ENCODE assay signal across 8 cellular contexts in the genomic region with DNA sequence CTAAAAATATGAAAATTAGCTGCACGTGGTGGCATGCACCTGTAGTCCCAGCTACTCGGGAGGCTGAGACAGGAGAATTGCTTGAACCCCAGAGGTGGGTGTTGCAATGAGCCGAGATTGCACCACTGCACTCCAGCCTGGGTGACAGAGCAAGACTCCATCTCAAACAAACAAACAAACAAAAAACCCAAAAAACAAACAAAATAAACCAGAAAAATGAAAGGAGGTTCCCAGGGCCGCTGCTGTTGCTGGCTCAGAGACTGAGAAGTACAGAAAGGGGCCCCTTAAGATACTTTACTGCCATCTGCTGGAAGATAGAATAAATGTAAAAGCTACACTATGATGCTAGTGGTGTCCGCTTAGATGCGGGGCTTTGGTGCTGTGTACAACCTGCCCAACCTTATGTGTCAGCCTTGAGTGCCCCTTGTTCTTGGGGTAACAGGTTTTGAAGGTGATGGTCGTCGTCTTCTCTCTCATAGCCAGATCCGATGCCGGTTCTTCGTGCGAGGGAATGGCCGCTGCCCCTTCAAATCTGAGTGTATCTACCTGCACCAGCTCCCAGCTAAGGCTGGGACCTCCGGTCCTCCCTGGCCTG. TPM values are rescaled to one million over a fixed set of nuclear protein-coding genes. Genes with fewer than 3 reads are reported as not detected.
DNase-seq lines count a peak whose midpoint lies in the region; ATAC-seq and TF ChIP-seq lines count a peak whose summit lies in the region.

No MANE protein-coding gene starts in this region.

- H3K4me1 Mint-ChIP-seq in activated B cell treated with CpG ODN at 0.5 μM for 24 hours = peaks cover 26% of the 10 kb centered on the region
- H3K4me1 Mint-ChIP-seq in naive B cell = peaks cover 11 to 35% (median 25%) of the 10 kb centered on the region in 3 donors

- intact Hi-C loops in activated B cell treated with CpG ODN at 0.5 μM for 24 hours (cut with micrococcal nuclease) = loop anchor here (1.0 kb wide), 3 partner anchors 107 to 152 kb away; partner anchors contain the start of genes DEF6 and PPARD

- CTCF ChIA-PET in activated B cell treated with CpG ODN at 0.5 μM for 24 hours (lab: Charles Lee) = interaction anchor here (0.7 to 6.2 kb wide), 20 partner anchors 13 to 287 kb away, joined by 3 to 84 read pairs (median 4); partner anchors contain the start of genes DEF6, PPARD and RPL10A

- H3K4me3 ChIP-seq in epithelial cell of esophagus (ENCODE audit: low read length) = no peak overlapping the region

- ATAC-seq in HG02973 (IDR thresholded peaks at IDR 0.05; ENCODE audit: unreplicated experiment) (peak; percentile 37), activated B cell treated with CpG ODN at 0.5 μM for 24 hours (ENCODE audit: low read depth) (peak; percentile 41), naive B cell (ENCODE audit: low read depth in 2 of 2) (peak; percentile 66 to 67), HG03439 (IDR thresholded peaks at IDR 0.05; ENCODE audit: unreplicated experiment) (no peak), HG03025 (IDR thresholded peaks at IDR 0.05; ENCODE audit: low FRiP score, unreplicated experiment) (no peak)

- TF ChIP-seq CTCF in activated B cell treated with CpG ODN at 0.5 μM for 24 hours (IDR thresholded peaks at IDR 0.05) (no peak), epithelial cell of esophagus (IDR thresholded peaks at IDR 0.05; ENCODE audit: insufficient read depth, low read depth, low read length, missing control alignments) (peak; percentile 66)

- H3K36me3 Mint-ChIP-seq in activated B cell treated with CpG ODN at 0.5 μM for 24 hours (ENCODE audit: low read depth) = no peaks in the 10 kb centered on the region
- no peaks in the 10 kb centered on the region for H3K36me3 Mint-ChIP-seq in naive B cell

- H3K9me3 Mint-ChIP-seq in activated B cell treated with CpG ODN at 0.5 μM for 24 hours (no peaks in the 10 kb centered on the region), naive B cell (no peaks in the 10 kb centered on the region)

- H3K4me3 Mint-ChIP-seq in activated B cell treated with CpG ODN at 0.5 μM for 24 hours (no peak overlapping the region), naive B cell (peak overlapping the region in 2 of 8 donors; percentile 30 to 72)

- POLR2A ChIA-PET in activated B cell treated with CpG ODN at 0.5 μM for 24 hours (lab: Charles Lee) = interaction anchor here (0.6 to 1.8 kb wide), 10 partner anchors 9 to 1808 kb away, joined by 3 to 29 read pairs (median 4); partner anchors contain the start of genes DEF6, PPARD, RPL10A and TBC1D22B

- no peaks in the 10 kb centered on the region for H3K27me3 Mint-ChIP-seq in activated B cell treated with CpG ODN at 0.5 μM for 24 hours
- no peaks in the 10 kb centered on the region for H3K27me3 Mint-ChIP-seq in naive B cell

- H3K27ac Mint-ChIP-seq in activated B cell treated with CpG ODN at 0.5 μM for 24 hours (no peak overlapping the region), naive B cell (no peak overlapping the region)

- peak; percentile 53 for DNase-seq in Daoy (ENCODE audit: low read depth)
- peak; percentile 83 for DNase-seq in NCI-H2227 treated with DMSO at 0.1 percent for 48 hours (lab: John Stamatoyannopoulos, UW)
- peak; percentile 30 for DNase-seq in activated B cell treated with CpG ODN at 0.5 μM for 24 hours
- DNase-seq in epithelial cell of esophagus (ENCODE audit: low read depth) = peak; percentile 70
- peak; percentile 71 for DNase-seq in naive B cell

RNA-seq across cellular contexts. Expression of gene FANCE, which starts 2.8 kb away (rescaled TPM):
- 25.8 and 37.4 TPM in 2 replicates for total RNA-seq in Daoy (2014; rRNA removed; shearing (Covaris generic))
- 8.5 and 9.2 TPM in 2 replicates for total RNA-seq in activated B cell treated with CpG ODN at 0.5 μM for 24 hours
- 1 to 10 TPM; 2.8 to 9.7 (median 6.2) TPM for polyA plus RNA-seq in naive B cell (ENCODE audit: low read depth in 6 of 6)

RNA-seq across cellular contexts. Expression of gene RPL10A, which starts 18.8 kb away (rescaled TPM):
- 1,576 and 1,963 TPM in 2 replicates for total RNA-seq in Daoy (2014; rRNA removed; shearing (Covaris generic))
- 2,485 and 2,644 TPM in 2 replicates for total RNA-seq in activated B cell treated with CpG ODN at 0.5 μM for 24 hours
- polyA plus RNA-seq in naive B cell (ENCODE audit: low read depth in 6 of 6) = 1,000 to 10,000 TPM in 4 of 6 donors, 100 to 1,000 TPM in 2; 756 to 1,303 (median 1,016) TPM

RNA-seq across cellular contexts. Expression of gene TEAD3, which starts 47.5 kb away (rescaled TPM):
- total RNA-seq in Daoy (2014; rRNA removed; shearing (Covaris generic)) = 6.9 and 7.3 TPM in 2 replicates
- total RNA-seq in activated B cell treated with CpG ODN at 0.5 μM for 24 hours = 0.13 and 0.34 TPM in 2 replicates
- under 1 TPM in 3 of 6 donors, not detected in 3; 0.14 to 0.47 (median 0.45) TPM for polyA plus RNA-seq in naive B cell (ENCODE audit: low read depth in 6 of 6)

Comparison
In these comparisons a context has a peak if more than half of its experiments do, and no peak if none do; other contexts are left out.
1. DNase-seq: peak in every context shown above with its lines; median percentile 83 in NCI-H2227 treated with DMSO at 0.1 percent for 48 hours; 71 in naive B cell; 70 in epithelial cell of esophagus; 53 in Daoy; 30 in activated B cell treated with CpG ODN at 0.5 μM for 24 hours.
2. ATAC-seq: peak in HG02973 (single experiment), activated B cell treated with CpG ODN at 0.5 μM for 24 hours (single experiment) and naive B cell (2 of 2); none in HG03439 (single experiment) and HG03025 (single experiment).